ENCODE assay signal across 17 cellular contexts in genomic region chr7:55526329-55526728, GRCh38. TPM values are rescaled to one million over a fixed set of nuclear protein-coding genes. Genes with fewer than 3 reads are reported as not detected.
DNase-seq lines count a peak whose midpoint lies in the region; ATAC-seq, FAIRE-seq and TF ChIP-seq lines count a peak whose summit lies in the region.
"Had no signal": no experiment of that assay in that cellular context is flagged by ENCODE, and none has a peak within 500 bp of the region (broad histone marks: within the 10 kb centered on the region; RNA-seq: fewer than 3 reads in every experiment).

No MANE protein-coding gene starts in this region.

- peaks cover 32% of the 10 kb centered on the region for H3K79me2 ChIP-seq in HepG2 (ENCODE audit: insufficient read depth, low read length)
- peaks cover 70% of the 10 kb centered on the region for H3K79me2 ChIP-seq in neural progenitor cell (ENCODE audit: low read depth)

- H4K20me1 ChIP-seq in HepG2 (ENCODE audit: insufficient read depth, low read length) = no peaks in the 10 kb centered on the region; the same call in 1 of the 2 replicates
- H4K20me1 ChIP-seq in neural progenitor cell (ENCODE audit: low read depth) = peaks cover 79% of the 10 kb centered on the region

- H3K27me3 ChIP-seq in right lobe of liver (no peaks in the 10 kb centered on the region), HepG2 (ENCODE audit: control insufficient read depth in 1 of 2, insufficient read depth in 2 of 2, low read length in 2 of 2) (no peaks in the 10 kb centered on the region), neural progenitor cell (no peaks in the 10 kb centered on the region)

- H3K36me3 ChIP-seq in right lobe of liver (no peaks in the 10 kb centered on the region), HepG2 (replicated peaks in 1 of 2; ENCODE audit: control insufficient read depth in 1 of 2, insufficient read depth in 2 of 2, low read length in 2 of 2) (no peaks in the 10 kb centered on the region), neural progenitor cell (no peaks in the 10 kb centered on the region)

- H3K9me3 Mint-ChIP-seq in dendritic cell treated with granulocyte-macrophage colony-stimulating factor and Interleukin-4, amounts not matched to agents 40 ng/mL and 50 ng/mL, for 4 days = no peaks in the 10 kb centered on the region
- H3K9me3 Mint-ChIP-seq in neural progenitor cell = peaks cover 3% of the 10 kb centered on the region
- H3K9me3 Mint-ChIP-seq: CD4-positive, alpha-beta memory T cell; stimulated activated effector memory CD8-positive, alpha-beta T cell treated with anti-CD3 and anti-CD28 coated beads, Interleukin-12 subunit alpha, Interleukin-12 subunit beta, amount 100 ng/mL, for 72 hours; type B pancreatic cell had no signal

- no peak overlapping the region for H3K4me2 ChIP-seq in HepG2 (ENCODE audit: low read depth, low read length)
- peak overlapping the region; percentile 36 for H3K4me2 ChIP-seq in neural progenitor cell

- POLR2A ChIA-PET in HepG2 (lab: Yijun Ruan, JAX) = no interaction called here

- intact Hi-C loops in right lobe of liver (cut with DNase I) = no loop called here
- intact Hi-C loops in HepG2 (cut with micrococcal nuclease; ENCODE audit: unreplicated experiment) = no loop called here
- intact Hi-C loops in dendritic cell treated with granulocyte-macrophage colony-stimulating factor and Interleukin-4, amounts not matched to agents 40 ng/mL and 50 ng/mL, for 4 days (cut with micrococcal nuclease) = no loop called here

- no peaks in the 10 kb centered on the region for H3K27me3 Mint-ChIP-seq in dendritic cell treated with granulocyte-macrophage colony-stimulating factor and Interleukin-4, amounts not matched to agents 40 ng/mL and 50 ng/mL, for 4 days
- H3K27me3 Mint-ChIP-seq in neural progenitor cell (ENCODE audit: insufficient read depth, low read depth) = peaks cover 4% of the 10 kb centered on the region
- H3K27me3 Mint-ChIP-seq: CD4-positive, alpha-beta memory T cell; type B pancreatic cell had no signal

- TF ChIP-seq RAD21 in HepG2 (CRISPR knock-in tag; IDR thresholded peaks at IDR 0.05) = no peak

- H2AFZ ChIP-seq in HepG2 (ENCODE audit: low read length) = no peak overlapping the region
- no peak overlapping the region for H2AFZ ChIP-seq in neural progenitor cell (replicated peaks)

- TF ChIP-seq POLR2A in right lobe of liver (IDR thresholded peaks at IDR 0.05) = no peak
- TF ChIP-seq POLR2A in HepG2 (IDR thresholded peaks at IDR 0.05; ENCODE audit: insufficient read depth in 1 of 2, low read depth in 2 of 2, low read length in 2 of 2) = no peak
- no peak for TF ChIP-seq POLR2A in erythroblast (IDR thresholded peaks at IDR 0.05; ENCODE audit: low read length)

- H3K9me3 ChIP-seq in right lobe of liver (no peaks in the 10 kb centered on the region), HepG2 (ENCODE audit: low read length) (no peaks in the 10 kb centered on the region), neural progenitor cell (ENCODE audit: low read depth) (no peaks in the 10 kb centered on the region)

- H3K27ac Mint-ChIP-seq in dendritic cell treated with granulocyte-macrophage colony-stimulating factor and Interleukin-4, amounts not matched to agents 40 ng/mL and 50 ng/mL, for 4 days = peak overlapping the region; percentile 92
- H3K27ac Mint-ChIP-seq in neural progenitor cell = no peak overlapping the region
- H3K27ac Mint-ChIP-seq: stimulated activated effector memory CD8-positive, alpha-beta T cell treated with anti-CD3 and anti-CD28 coated beads, Interleukin-12 subunit alpha, Interleukin-12 subunit beta, amount 100 ng/mL, for 72 hours; type B pancreatic cell had no signal

- DNase-seq in right lobe of liver (no peak), HepG2 (ENCODE audit: low spot score) (no peak), neural progenitor cell (ENCODE audit: low spot score) (no peak), activated gamma-delta T cell treated with Interleukin-2 at 50 U/mL for 16 hours (no peak), dermis blood vessel endothelial cell (no peak), erythroblast (lab: John Stamatoyannopoulos, UW) (no peak)
- DNase-seq: CD4-positive, alpha-beta memory T cell; EL; IMR-90 had no signal

- TF ChIP-seq CTCF in right lobe of liver (IDR thresholded peaks at IDR 0.05) (no peak), HepG2 (CRISPR knock-in tag; IDR thresholded peaks at IDR 0.05) (no peak), neural progenitor cell (IDR thresholded peaks at IDR 0.05) (no peak)

- peaks cover 81% of the 10 kb centered on the region for H3K4me1 Mint-ChIP-seq in dendritic cell treated with granulocyte-macrophage colony-stimulating factor and Interleukin-4, amounts not matched to agents 40 ng/mL and 50 ng/mL, for 4 days (ENCODE audit: low read depth)
- H3K4me1 Mint-ChIP-seq in neural progenitor cell = peaks cover 26% of the 10 kb centered on the region

- H3F3A ChIP-seq in neural progenitor cell (ENCODE audit: low read depth) = peaks cover 18% of the 10 kb centered on the region

- H3K9ac ChIP-seq in HepG2 (ENCODE audit: insufficient read depth, low read depth, low read length) = no peak overlapping the region
- H3K9ac ChIP-seq in neural progenitor cell = no peak overlapping the region

- ATAC-seq in right lobe of liver = peak; percentile 50 to 57 (median 53)
- no peak for ATAC-seq in HepG2
- no peak for ATAC-seq in HG03457 (IDR thresholded peaks at IDR 0.05; ENCODE audit: unreplicated experiment)

- H3K27ac ChIP-seq in right lobe of liver (no peak overlapping the region), HepG2 (ENCODE audit: extremely low read length, insufficient read depth, low read length) (no peak overlapping the region), neural progenitor cell (no peak overlapping the region)

- peaks cover 71% of the 10 kb centered on the region for H3K36me3 Mint-ChIP-seq in dendritic cell treated with granulocyte-macrophage colony-stimulating factor and Interleukin-4, amounts not matched to agents 40 ng/mL and 50 ng/mL, for 4 days (ENCODE audit: low read depth)
- peaks cover 10% of the 10 kb centered on the region for H3K36me3 Mint-ChIP-seq in neural progenitor cell

- no peak for TF ChIP-seq EP300 in HepG2 (IDR thresholded peaks at IDR 0.05; ENCODE audit: low read depth in 2 of 2, low read length in 2 of 2)
- no peak for TF ChIP-seq EP300 in HepG2 (CRISPR knock-in tag; IDR thresholded peaks at IDR 0.05; ENCODE audit: borderline replicate concordance)

- in situ Hi-C loops in HepG2 (cut with HindIII; ENCODE audit: extremely low pct_ligation_motif_present, low pct_unique_long_range_greater_than_20kb) = no loop called here

- H3K4me3 ChIP-seq in right lobe of liver = no peak overlapping the region
- H3K4me3 ChIP-seq in HepG2 (replicated peaks in 1 of 3; ENCODE audit: insufficient read depth in 1 of 3, low read depth in 2 of 3, low read length in 3 of 3) = no peak overlapping the region
- no peak overlapping the region for H3K4me3 ChIP-seq in neural progenitor cell
- H3K4me3 ChIP-seq: skin epidermis had no signal

- WGBS in right lobe of liver (ENCODE audit: insufficient coverage, low coverage, low lambda C conversion rate, missing lambda C conversion rate) = 57% methylated on average over 1 of the region's 4 CpGs
- WGBS in HepG2 (ENCODE audit: low lambda C conversion rate) = 96% methylated on average over 4 of the region's 4 CpGs

- CTCF ChIA-PET in HepG2 (lab: Yijun Ruan, JAX; ENCODE audit: low intra/inter-chr PET ratio, low total read pairs) = no interaction called here

- no peak for FAIRE-seq in HepG2 (lab: Jason Lieb, UNC)
- FAIRE-seq: astrocyte, colon, frontal cortex had no signal

- H3K4me3 Mint-ChIP-seq in dendritic cell treated with granulocyte-macrophage colony-stimulating factor and Interleukin-4, amounts not matched to agents 40 ng/mL and 50 ng/mL, for 4 days = peak overlapping the region; percentile 23
- no peak overlapping the region for H3K4me3 Mint-ChIP-seq in neural progenitor cell
- H3K4me3 Mint-ChIP-seq: CD4-positive, alpha-beta memory T cell; stimulated activated effector memory CD8-positive, alpha-beta T cell treated with anti-CD3 and anti-CD28 coated beads, Interleukin-12 subunit alpha, Interleukin-12 subunit beta, amount 100 ng/mL, for 72 hours; type B pancreatic cell had no signal

- H3K4me1 ChIP-seq in right lobe of liver (peaks cover 0 to 11% (median 4%) of the 10 kb centered on the region in 4 donors), HepG2 (ENCODE audit: insufficient read depth, low read length) (no peaks in the 10 kb centered on the region), neural progenitor cell (peaks cover 31% of the 10 kb centered on the region)

- BruUV-seq in HepG2 (replicated peaks; lab: Mats Ljungman, UMichigan) = no TSS peak

TF ChIP-seq in HepG2, 621 proteins besides CTCF, POLR2A, EP300 and RAD21 (continues in another document):
- TF ChIP-seq ZNF432 (CRISPR knock-in tag; IDR thresholded peaks at IDR 0.05; ENCODE audit: borderline replicate concordance) = no peak

RNA-seq across cellular contexts. Expression of gene VOPP1, which starts 46.0 kb away (rescaled TPM):
- total RNA-seq in right lobe of liver (10 to 100 TPM; 15.8 to 30.3 (median 23.2) TPM), HepG2 (2016; rRNA removed; fragmentation: Illumina TruSeq; extraction: Trizol) (49.9 and 55.3 TPM in 2 replicates), neural progenitor cell (ENCODE audit: low replicate concordance) (46.6 and 55.9 TPM in 2 replicates), dermis blood vessel endothelial cell (140 and 171 TPM in 2 replicates)
- total RNA-seq in HepG2 (2016; cell fraction: cytosol; rRNA removed; fragmentation: Illumina TruSeq; extraction: Trizol; ENCODE audit: low read depth) = 29.6 and 31.7 TPM in 2 replicates
- total RNA-seq in HepG2 (2016; cell fraction: insoluble cytoplasmic fraction; rRNA removed; fragmentation: Illumina TruSeq; extraction: Trizol) = 43.7 and 56.7 TPM in 2 replicates
- total RNA-seq in HepG2 (2016; cell fraction: membrane; rRNA removed; fragmentation: Illumina TruSeq; extraction: Trizol) = 74.9 and 78.9 TPM in 2 replicates
- total RNA-seq in HepG2 (2016; cell fraction: nucleus; rRNA removed; fragmentation: Illumina TruSeq; extraction: Trizol) = 43.5 and 50.2 TPM in 2 replicates
- 21.3 and 21.8 TPM in 2 replicates for polyA plus RNA-seq in HepG2 (2011; rRNA removed)
- 21.1 and 24.6 TPM in 2 replicates for polyA plus RNA-seq in HepG2 (2011; cell fraction: cytosol; rRNA removed)
- polyA plus RNA-seq in HepG2 (2011; cell fraction: nucleus; rRNA removed) = 12.5 and 14.4 TPM in 2 replicates
- polyA plus RNA-seq in HepG2 (2012) = 24.1 and 26.8 TPM in 2 replicates
- 32.1 and 36.4 TPM in 2 replicates for polyA plus RNA-seq in HepG2 (2016; cell fraction: cytosol; fragmentation: Illumina TruSeq; extraction: Trizol; ENCODE audit: low read depth)
- polyA plus RNA-seq in HepG2 (2016; cell fraction: insoluble cytoplasmic fraction; fragmentation: Illumina TruSeq; extraction: Trizol; ENCODE audit: low read depth) = 38.0 and 40.3 TPM in 2 replicates
- 62.2 and 67.1 TPM in 2 replicates for polyA plus RNA-seq in HepG2 (2016; cell fraction: membrane; fragmentation: Illumina TruSeq; extraction: Trizol; ENCODE audit: low read depth)
- 49.8 and 50.9 TPM in 2 replicates for polyA plus RNA-seq in HepG2 (2016; cell fraction: nucleus; fragmentation: Illumina TruSeq; extraction: Trizol; ENCODE audit: insufficient read depth, low read depth)
- polyA minus RNA-seq in HepG2 (2011; rRNA and poly(A)+ RNA removed; ENCODE audit: low replicate concordance) = 59.2 and 63.5 TPM in 2 replicates
- 28.0 and 28.5 TPM in 2 replicates for polyA minus RNA-seq in HepG2 (2011; cell fraction: cytosol; rRNA and poly(A)+ RNA removed)
- 19.4 and 23.2 TPM in 2 replicates for polyA minus RNA-seq in HepG2 (2011; cell fraction: nucleus; rRNA and poly(A)+ RNA removed)

Comparison
In these comparisons a context has a peak if more than half of its experiments do, and no peak if none do; other contexts are left out.
1. ATAC-seq: peak in right lobe of liver (4 of 4); none in HepG2 (single experiment) and HG03457 (single experiment).